8 cellular contexts compared by ENCODE assay signal in genomic region chr17:82668631-82669099, GRCh38. TPM values are rescaled to one million over a fixed set of nuclear protein-coding genes. Genes with fewer than 3 reads are reported as not detected.
DNase-seq lines count a peak whose midpoint lies in the region; ATAC-seq and TF ChIP-seq lines count a peak whose summit lies in the region.

No MANE protein-coding gene starts in this region.

- H3K9me3 Mint-ChIP-seq in CD4-positive, CD25-positive, alpha-beta regulatory T cell, result no peaks in the 10 kb centered on the region
- no peaks in the 10 kb centered on the region for H3K9me3 Mint-ChIP-seq in stimulated activated naive B cell treated with anti-CD40 and anti-IgM and Interleukin-4, amounts not matched to agents 10 μg/mL and 1 μg/mL and 100 μg/mL, for 72 hours

- peak; percentile 87 for TF ChIP-seq CTCF in VCaP (conservative IDR thresholded peaks at IDR 0.05)

- H3K4me1 ChIP-seq in CD4-positive, CD25-positive, alpha-beta regulatory T cell (ENCODE audit: control insufficient read depth, insufficient read depth, low read length, poor library complexity, severe bottlenecking), result no peaks in the 10 kb centered on the region

- H3K4me1 Mint-ChIP-seq in CD4-positive, CD25-positive, alpha-beta regulatory T cell, result peaks cover 0 to 9% (median 0%) of the 10 kb centered on the region in 4 donors
- H3K4me1 Mint-ChIP-seq in stimulated activated naive B cell treated with anti-CD40 and anti-IgM and Interleukin-4, amounts not matched to agents 10 μg/mL and 1 μg/mL and 100 μg/mL, for 72 hours, result peaks cover 5 to 13% of the 10 kb centered on the region in 2 donors

- H3K9me3 ChIP-seq in CD4-positive, CD25-positive, alpha-beta regulatory T cell (ENCODE audit: control insufficient read depth in 2 of 2, low read length in 2 of 2), result no peaks in the 10 kb centered on the region

- H3K27me3 ChIP-seq in CD4-positive, CD25-positive, alpha-beta regulatory T cell (ENCODE audit: control insufficient read depth, insufficient read depth, low read length), result no peaks in the 10 kb centered on the region

- H3K27ac ChIP-seq in CD4-positive, CD25-positive, alpha-beta regulatory T cell (ENCODE audit: insufficient read depth, low read length, poor library complexity, severe bottlenecking), result no peak overlapping the region
- peak overlapping the region; percentile 49; the same call in 1 of the 2 replicates for H3K27ac ChIP-seq in VCaP

- H3K4me3 ChIP-seq in CD4-positive, CD25-positive, alpha-beta regulatory T cell (ENCODE audit: low read depth, low read length), result no peak overlapping the region

- no peaks in the 10 kb centered on the region for H3K36me3 Mint-ChIP-seq in CD4-positive, CD25-positive, alpha-beta regulatory T cell
- H3K36me3 Mint-ChIP-seq in stimulated activated naive B cell treated with anti-CD40 and anti-IgM and Interleukin-4, amounts not matched to agents 10 μg/mL and 1 μg/mL and 100 μg/mL, for 72 hours, result peaks cover 0 to 4% of the 10 kb centered on the region in 2 donors

- DNase-seq in CD4-positive, CD25-positive, alpha-beta regulatory T cell, result peak in 2 of 3 donors; percentile 31 to 48
- DNase-seq in ecto neural progenitor cell (ENCODE audit: low spot score) (peak; percentile 85), medulla oblongata (ENCODE audit: extremely low spot score) (peak; percentile 89)
- peak; percentile 56 for DNase-seq in stimulated activated naive B cell treated with anti-CD40 and anti-IgM and Interleukin-4, amounts not matched to agents 10 μg/mL and 1 μg/mL and 100 μg/mL, for 72 hours

- no peak overlapping the region for H3K4me3 Mint-ChIP-seq in CD4-positive, CD25-positive, alpha-beta regulatory T cell
- peak overlapping the region; percentile 75 to 80 for H3K4me3 Mint-ChIP-seq in stimulated activated naive B cell treated with anti-CD40 and anti-IgM and Interleukin-4, amounts not matched to agents 10 μg/mL and 1 μg/mL and 100 μg/mL, for 72 hours

- no peaks in the 10 kb centered on the region for H3K27me3 Mint-ChIP-seq in CD4-positive, CD25-positive, alpha-beta regulatory T cell
- peaks cover 3 to 10% of the 10 kb centered on the region in 2 donors for H3K27me3 Mint-ChIP-seq in stimulated activated naive B cell treated with anti-CD40 and anti-IgM and Interleukin-4, amounts not matched to agents 10 μg/mL and 1 μg/mL and 100 μg/mL, for 72 hours

- peak; percentile 57 to 67 for ATAC-seq in CD4-positive, CD25-positive, alpha-beta regulatory T cell (ENCODE audit: low read depth in 2 of 2)
- ATAC-seq in HG03108 (IDR thresholded peaks at IDR 0.05; ENCODE audit: unreplicated experiment) (peak; percentile 61), HG02678 (IDR thresholded peaks at IDR 0.05; ENCODE audit: unreplicated experiment) (no peak), GM18858 (IDR thresholded peaks at IDR 0.05; ENCODE audit: unreplicated experiment) (no peak)
- ATAC-seq in stimulated activated naive B cell treated with anti-CD40 and anti-IgM and Interleukin-4, amounts not matched to agents 10 μg/mL and 1 μg/mL and 100 μg/mL, for 72 hours (replicated peaks), result peak; percentile 99

- no peaks in the 10 kb centered on the region for H3K36me3 ChIP-seq in CD4-positive, CD25-positive, alpha-beta regulatory T cell (ENCODE audit: control insufficient read depth, insufficient read depth, low read length)

- peak overlapping the region in 1 of 3 donors; percentile 65 for H3K27ac Mint-ChIP-seq in CD4-positive, CD25-positive, alpha-beta regulatory T cell
- H3K27ac Mint-ChIP-seq in stimulated activated naive B cell treated with anti-CD40 and anti-IgM and Interleukin-4, amounts not matched to agents 10 μg/mL and 1 μg/mL and 100 μg/mL, for 72 hours, result no peak overlapping the region

RNA-seq across cellular contexts. Expression of gene WDR45B, which starts 20.4 kb away (rescaled TPM):
- total RNA-seq in CD4-positive, CD25-positive, alpha-beta regulatory T cell, result 86.8 TPM
- 10 to 100 TPM; 35.1 to 45.2 (median 38.0) TPM for polyA plus RNA-seq in CD4-positive, CD25-positive, alpha-beta regulatory T cell

RNA-seq across cellular contexts. Expression of gene RAB40B, which starts 29.8 kb away (rescaled TPM):
- 4.9 TPM for total RNA-seq in CD4-positive, CD25-positive, alpha-beta regulatory T cell
- polyA plus RNA-seq in CD4-positive, CD25-positive, alpha-beta regulatory T cell, result 1 to 10 TPM; 2.2 to 5.3 (median 3.4) TPM

RNA-seq across cellular contexts. Expression of gene FN3KRP, which starts 47.8 kb away (rescaled TPM):
- total RNA-seq in CD4-positive, CD25-positive, alpha-beta regulatory T cell, result 28.1 TPM
- polyA plus RNA-seq in CD4-positive, CD25-positive, alpha-beta regulatory T cell, result 10 to 100 TPM; 25.3 to 36.7 (median 34.0) TPM

Comparison
In these comparisons a context has a peak if more than half of its experiments do, and no peak if none do; other contexts are left out.
1. ATAC-seq: peak in CD4-positive, CD25-positive, alpha-beta regulatory T cell (2 of 2), HG03108 (single experiment) and stimulated activated naive B cell treated with anti-CD40 and anti-IgM and Interleukin-4, amounts not matched to agents 10 μg/mL and 1 μg/mL and 100 μg/mL, for 72 hours (2 of 2); none in HG02678 (single experiment) and GM18858 (single experiment).
2. H3K4me3 Mint-ChIP-seq: peak in stimulated activated naive B cell treated with anti-CD40 and anti-IgM and Interleukin-4, amounts not matched to agents 10 μg/mL and 1 μg/mL and 100 μg/mL, for 72 hours (2 of 2); none in CD4-positive, CD25-positive, alpha-beta regulatory T cell (0 of 4).
3. Peak in every context shown above with its lines, with median percentiles within 50 percentile points of each other: DNase-seq.